Comparison of ENCODE assay signal across 26 cellular contexts in the genomic region with DNA sequence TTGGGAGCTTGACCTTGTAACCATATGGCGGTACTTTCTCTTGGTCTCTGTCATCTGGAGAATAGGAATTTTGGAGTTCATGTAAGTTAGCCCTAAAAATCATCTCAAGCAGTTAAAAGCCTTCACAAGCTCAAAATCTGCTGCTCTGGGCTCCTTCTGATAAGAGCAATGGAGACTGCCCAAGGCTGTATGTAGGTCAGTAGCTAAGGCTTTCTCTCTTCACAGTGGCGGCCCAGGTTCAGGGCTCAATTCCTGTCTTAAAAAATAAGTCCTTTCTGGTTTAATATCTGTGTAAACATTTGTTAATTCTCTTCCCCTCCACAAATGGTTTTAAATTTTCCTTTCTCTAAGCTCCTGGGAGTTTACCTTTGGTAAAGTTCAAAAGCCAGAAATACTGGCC. TPM values are rescaled to one million over a fixed set of nuclear protein-coding genes. Genes with fewer than 3 reads are reported as not detected.
DNase-seq lines count a peak whose midpoint lies in the region; ATAC-seq, FAIRE-seq and TF ChIP-seq lines count a peak whose summit lies in the region.
"Had no signal": no experiment of that assay in that cellular context is flagged by ENCODE, and none has a peak within 500 bp of the region (broad histone marks: within the 10 kb centered on the region; RNA-seq: fewer than 3 reads in every experiment).

No MANE protein-coding gene starts in this region.

- CTCF ChIA-PET in HCT116 (lab: Charles Lee) (interaction anchor here (1.8 kb wide), 1 partner anchor 16 kb away, joined by 6 read pairs; no protein-coding TSS in a partner anchor), K562 (lab: Yijun Ruan, JAX; ENCODE audit: low intra/inter-chr PET ratio) (no interaction called here)

- TF ChIP-seq CTCF in HCT116 (IDR thresholded peaks at IDR 0.05 in 2 of 3, conservative IDR thresholded peaks at IDR 0.05 in 1 of 3; ENCODE audit: borderline replicate concordance in 1 of 3, insufficient read depth in 1 of 3, low read depth in 2 of 3, low read length in 2 of 3) (no peak), K562 (IDR thresholded peaks at IDR 0.05 in 2 of 3, conservative IDR thresholded peaks at IDR 0.05 in 1 of 3; ENCODE audit: insufficient read depth in 2 of 3, low read depth in 1 of 3, low read length in 3 of 3) (no peak)

- H3K27ac ChIP-seq in HCT116 (ENCODE audit: low read depth, low read length) (no peak overlapping the region), K562 (ENCODE audit: extremely low read depth, low read depth, low read length) (peak overlapping the region; percentile 82)
- H3K27ac ChIP-seq: BLaER1 had no signal

- TF ChIP-seq POLR2A in HCT116 (IDR thresholded peaks at IDR 0.05; ENCODE audit: borderline replicate concordance, extremely low read depth, insufficient read depth, insufficient read length), result no peak
- no peak for TF ChIP-seq POLR2A in K562 (conservative IDR thresholded peaks at IDR 0.05)

- H3K4me3 ChIP-seq in HCT116 (replicated peaks in 1 of 2; ENCODE audit: low read depth in 1 of 2, low read length in 2 of 2) (no peak overlapping the region), K562 (no peak overlapping the region)
- H3K4me3 ChIP-seq: BLaER1, GM12878 had no signal

- H2AFZ ChIP-seq in HCT116 (ENCODE audit: low read depth, low read length, poor library complexity, severe bottlenecking) (no peak overlapping the region), K562 (ENCODE audit: low read depth, low read length) (peak overlapping the region; percentile 82)

- 30% methylated on average over 2 of the region's 2 CpGs for WGBS in K562 (ENCODE audit: insufficient coverage, low coverage, missing lambda C conversion rate)

- no peaks in the 10 kb centered on the region for H3K79me2 ChIP-seq in HCT116 (ENCODE audit: insufficient read depth, low read length)
- no peaks in the 10 kb centered on the region for H3K79me2 ChIP-seq in K562 (ENCODE audit: control insufficient read depth, insufficient read depth, low read length)

- H3K27me3 ChIP-seq in HCT116 (ENCODE audit: insufficient read depth, low read length), result no peaks in the 10 kb centered on the region
- H3K27me3 ChIP-seq in K562 (ENCODE audit: control insufficient read depth in 2 of 2, insufficient read depth in 2 of 2, low read length in 2 of 2), result no peaks in the 10 kb centered on the region
- H3K27me3 ChIP-seq: BLaER1 had no signal

- intact Hi-C loops in HCT116 (cut with micrococcal nuclease) (loop anchor here (10.0 kb wide), 1 partner anchor 245 kb away; a partner anchor contains a TSS), K562 (cut with micrococcal nuclease) (no loop called here)

- H4K20me1 ChIP-seq in HCT116 (ENCODE audit: insufficient read depth) (no peaks in the 10 kb centered on the region), K562 (replicated peaks; ENCODE audit: control insufficient read depth, insufficient read depth, low read length) (no peaks in the 10 kb centered on the region)
- H4K20me1 ChIP-seq: BLaER1 had no signal

- POLR2A ChIA-PET in HCT116 (lab: Charles Lee), result interaction anchor here (0.7 kb wide), 1 partner anchor 9 kb away, joined by 3 read pairs; no protein-coding TSS in a partner anchor
- POLR2A ChIA-PET in K562 (lab: Yijun Ruan, JAX), result interaction anchor here (0.6 kb wide), 1 partner anchor 33 kb away, joined by 3 read pairs; no protein-coding TSS in a partner anchor

- H3K9me3 ChIP-seq in HCT116 (ENCODE audit: control insufficient read depth in 1 of 2, insufficient read depth in 1 of 2, low read depth in 1 of 2, low read length in 2 of 2) (peaks cover 0 to 12% of the 10 kb centered on the region in 2 experiments; a peak in 1 of 4 replicates), K562 (replicated peaks; ENCODE audit: control insufficient read depth, insufficient read depth, low read depth, low read length) (peaks cover 15% of the 10 kb centered on the region)
- H3K9me3 ChIP-seq: BE2C had no signal

- TF ChIP-seq EP300 in K562 (IDR thresholded peaks at IDR 0.05; ENCODE audit: low read length), result no peak

- RAD21 ChIA-PET in HCT116 (lab: Charles Lee; ENCODE audit: low non-redundant PET in 1 of 2, low total read pairs in 2 of 2, uncharacterized antibody in 2 of 2, unreplicated experiment in 2 of 2), result no interaction called here

- H3K9ac ChIP-seq in HCT116 (ENCODE audit: low read length) (peak overlapping the region; percentile 28; the same call in 1 of the 2 replicates), K562 (ENCODE audit: insufficient read depth in 1 of 2, low read depth in 2 of 2, low read length in 2 of 2) (no peak overlapping the region)
- H3K9ac ChIP-seq: BLaER1 had no signal

- DNase-seq in HCT116 (ENCODE audit: low read depth, low spot score) (no peak), K562 (ENCODE audit: extremely low read depth in 1 of 4, low spot score in 3 of 4) (peak in 1 of 4 experiments; percentile 69), pons (ENCODE audit: low spot score) (peak; percentile 5), SKM-1 treated with dmso at 0.1 percent for 144 hours (lab: John Stamatoyannopoulos, UW; ENCODE audit: unreplicated experiment) (no peak), NCI-H2107 (lab: John Stamatoyannopoulos, UW) (no peak)
- DNase-seq: 8988T; ACHN; BE2C; C1 segment of cervical spinal cord; CD4-positive, alpha-beta memory T cell; CD4-positive, CD25-positive, alpha-beta regulatory T cell; CD8-positive, alpha-beta memory T cell; COR-L47; DMS 273 treated with DMSO at 0.1 percent for 48 hours; DMS153; DMS53; DMS79; DND-41; EL; GDM1 had no signal

- no peaks in the 10 kb centered on the region for H3K9me1 ChIP-seq in K562 (ENCODE audit: control insufficient read depth, insufficient read depth, low read length)

- no peak for FAIRE-seq in K562 (lab: Jason Lieb, UNC)
- FAIRE-seq: A204.1, GM12878, GM12892, GM18507 had no signal

- H3K4me2 ChIP-seq in HCT116 (ENCODE audit: low read length), result no peak overlapping the region
- peak overlapping the region; percentile 18; the same call in 1 of the 2 replicates for H3K4me2 ChIP-seq in K562 (ENCODE audit: insufficient read depth, low read length)
- H3K4me2 ChIP-seq: BLaER1 had no signal

- H3K9me2 ChIP-seq in HCT116 (ENCODE audit: insufficient read depth), result no peaks in the 10 kb centered on the region

- H3K4me1 ChIP-seq in HCT116 (ENCODE audit: control insufficient read depth in 1 of 2, insufficient read depth in 2 of 2, low read length in 2 of 2) (peaks cover 31 to 84% of the 10 kb centered on the region in 2 experiments), K562 (replicated peaks in 1 of 2; ENCODE audit: control insufficient read depth in 2 of 2, insufficient read depth in 2 of 2, low read length in 2 of 2) (peaks cover 1 to 23% of the 10 kb centered on the region in 2 experiments; a peak in 4 of 5 replicates)
- H3K4me1 ChIP-seq: BE2C had no signal

- ATAC-seq in HCT116, result no peak
- no peak for ATAC-seq in K562
- ATAC-seq in GM21825 (IDR thresholded peaks at IDR 0.05; ENCODE audit: unreplicated experiment), result no peak
- ATAC-seq: GM12878 had no signal

- H3K36me3 ChIP-seq in HCT116 (ENCODE audit: control insufficient read depth in 1 of 2, insufficient read depth in 2 of 2, low read length in 2 of 2) (peaks cover 0 to 12% of the 10 kb centered on the region in 2 experiments; a peak in 1 of 4 replicates), K562 (ENCODE audit: control insufficient read depth, insufficient read depth, low read length) (no peaks in the 10 kb centered on the region)
- H3K36me3 ChIP-seq: BE2C, BLaER1 had no signal

- BruUV-seq in HCT116 (replicated peaks; lab: Mats Ljungman, UMichigan), result no TSS peak
- BruUV-seq in K562 (replicated peaks; lab: Mats Ljungman, UMichigan), result no TSS peak

- TF ChIP-seq RAD21 in HCT116 (IDR thresholded peaks at IDR 0.05; ENCODE audit: low read depth) (no peak), K562 (CRISPR knock-in tag; conservative IDR thresholded peaks at IDR 0.05 in 1 of 2, IDR thresholded peaks at IDR 0.05 in 1 of 2) (no peak)

- in situ Hi-C loops in K562 (cut with MboI), result no loop called here

TF ChIP-seq in HCT116, 20 proteins besides CTCF, POLR2A, EP300 and RAD21 (continues in another document):
- TF ChIP-seq JUND (IDR thresholded peaks at IDR 0.05) (no peak), FOSL1 (IDR thresholded peaks at IDR 0.05; ENCODE audit: low read depth) (no peak), ELF1 (IDR thresholded peaks at IDR 0.05; ENCODE audit: borderline replicate concordance, low read depth) (no peak), POLR2AphosphoS5 (IDR thresholded peaks at IDR 0.05; ENCODE audit: low read depth, low read length) (no peak)
- TF ChIP-seq, protein P1, sequence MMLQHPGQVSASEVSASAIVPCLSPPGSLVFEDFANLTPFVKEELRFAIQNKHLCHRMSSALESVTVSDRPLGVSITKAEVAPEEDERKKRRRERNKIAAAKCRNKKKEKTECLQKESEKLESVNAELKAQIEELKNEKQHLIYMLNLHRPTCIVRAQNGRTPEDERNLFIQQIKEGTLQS (IDR thresholded peaks at IDR 0.05), result no peak

RNA-seq across cellular contexts. Expression of a gene that starts 45.4 kb away (rescaled TPM):
- total RNA-seq in HCT116 (2021; ENCODE audit: unreplicated experiment) (173 TPM), K562 (2014; rRNA removed) (45.0 and 50.2 TPM in 2 replicates), K562 (2014; rRNA removed; fragmentation: Illumina TruSeq; extraction: Trizol) (53.0 and 67.7 TPM in 2 replicates), K562 (2015; rRNA removed; fragmentation: Illumina TruSeq; extraction: Trizol) (45.4 and 61.9 TPM in 2 replicates), K562 (2021) (46.9 and 55.0 TPM in 2 replicates)
- 96.3 and 102 TPM in 2 replicates for polyA plus RNA-seq in HCT116 (2012)
- 178 and 324 TPM in 2 replicates for total RNA-seq in K562 (2011; cell fraction: chromatin; rRNA removed; ENCODE audit: low replicate concordance)
- total RNA-seq in K562 (2011; cell fraction: nucleolus; rRNA removed), result 159 and 175 TPM in 2 replicates
- 205 and 428 TPM in 2 replicates for total RNA-seq in K562 (2011; cell fraction: nucleoplasm; rRNA removed)
- polyA plus RNA-seq in K562 (2011; rRNA removed) (169 and 183 TPM in 2 replicates), K562 (2014; fragmentation: Illumina TruSeq; extraction: Trizol) (21.7 and 23.2 TPM in 2 replicates), K562 (2014; fragmentation: Nextera tagmentation; extraction: Ambion mirVana) (10 to 100 TPM; 22.1 to 31.0 TPM), K562 (2014; rRNA removed) (36.8 and 40.2 TPM in 2 replicates)
- 54.2 and 61.3 TPM in 2 replicates for polyA plus RNA-seq in K562 (2011; cell fraction: cytosol; rRNA removed)
- polyA plus RNA-seq in K562 (2011; cell fraction: nucleus; rRNA removed), result 416 and 593 TPM in 2 replicates
- 32.3 and 57.8 TPM in 2 replicates for polyA plus RNA-seq in K562 (2012)
- 108 and 129 TPM in 2 replicates for polyA minus RNA-seq in K562 (2011; rRNA and poly(A)+ RNA removed)
- 91.0 and 108 TPM in 2 replicates for polyA minus RNA-seq in K562 (2011; cell fraction: cytosol; rRNA and poly(A)+ RNA removed)
- 588 and 736 TPM in 2 replicates for polyA minus RNA-seq in K562 (2011; cell fraction: nucleus; rRNA and poly(A)+ RNA removed)
